In the genomic region with DNA sequence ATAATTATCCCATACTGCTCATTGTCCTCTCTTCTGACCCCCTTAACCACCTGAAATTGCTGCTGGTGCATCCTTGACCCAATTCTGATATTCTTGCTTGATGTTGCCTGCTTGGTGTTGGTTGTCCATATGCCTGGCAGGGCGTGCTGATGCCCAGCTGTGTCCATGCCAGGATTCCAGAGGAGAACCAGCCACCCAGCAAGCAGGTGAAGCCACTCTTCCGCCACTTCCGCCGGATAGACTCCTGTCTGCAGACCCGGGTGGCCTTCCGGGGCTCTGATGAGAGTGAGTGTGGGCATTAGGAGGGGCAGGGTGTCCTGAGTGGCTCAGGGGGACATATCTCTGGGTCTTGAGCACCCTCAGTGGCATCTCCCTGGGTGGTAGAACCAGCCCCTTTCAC, we compare ENCODE assay signal across 10 cellular contexts.
"Had no signal": no experiment of that assay in that cellular context is flagged by ENCODE, and none has a peak within 500 bp of the region (broad histone marks: within the 10 kb centered on the region; RNA-seq: fewer than 3 reads in every experiment).

No MANE protein-coding gene starts in this region.

- H3K9me3 ChIP-seq: HAP-1 had no signal

- H2AFZ ChIP-seq: GM23248 had no signal

- H3K4me1 ChIP-seq: HAP-1 had no signal

- DNase-seq: GM23248, GOT3, H7, HFFc6, IMR-90, KG1 had no signal

- H3K4me3 ChIP-seq: GM23248, HAP-1, K562 had no signal

- H3K4me3 Mint-ChIP-seq: HFFc6 had no signal

- H3K27ac Mint-ChIP-seq: HFFc6 had no signal

- H3K27ac ChIP-seq: GM23248, HL-60 had no signal

- H3K36me3 ChIP-seq: HAP-1 had no signal

- ATAC-seq: HCT116, K562 had no signal

- FAIRE-seq: K562 had no signal

- H3K9ac ChIP-seq: GM23248 had no signal
